Comparison of ENCODE assay signal across 12 cellular contexts in the genomic region with DNA sequence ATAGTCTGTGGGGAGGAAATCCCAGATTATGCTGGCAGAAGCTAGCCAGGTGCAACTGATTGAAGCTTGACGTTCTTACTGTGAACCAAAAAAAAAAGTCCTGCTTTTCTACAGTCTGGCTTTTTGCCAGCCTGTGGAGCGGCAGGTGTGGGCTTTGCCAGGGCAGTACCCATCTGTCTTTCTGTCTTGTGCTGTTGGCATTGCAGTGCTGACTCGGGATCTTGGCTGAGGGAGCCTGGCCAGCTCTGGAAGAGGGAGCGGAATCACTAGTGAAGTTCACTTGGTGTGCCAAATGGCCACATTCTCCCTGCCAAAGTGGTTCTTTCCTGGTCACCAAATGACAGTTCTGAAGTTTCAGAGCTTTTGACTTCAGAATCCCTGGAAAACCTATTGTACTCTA. TPM values are rescaled to one million over a fixed set of nuclear protein-coding genes. Genes with fewer than 3 reads are reported as not detected.
A peak's percentile ranks its signal among the peaks of the same experiment; 100 is the strongest.
DNase-seq lines count a peak whose midpoint lies in the region; ATAC-seq and TF ChIP-seq lines count a peak whose summit lies in the region.
"Had no signal": no experiment of that assay in that cellular context is flagged by ENCODE, and none has a peak within 500 bp of the region (broad histone marks: within the 10 kb centered on the region; RNA-seq: fewer than 3 reads in every experiment).

No MANE protein-coding gene starts in this region.

- H3K4me1 ChIP-seq in thyroid gland, result peaks cover 31 to 38% of the 10 kb centered on the region in 2 donors

- TF ChIP-seq CTCF in thyroid gland (IDR thresholded peaks at IDR 0.05), result no peak

- peak overlapping the region; percentile 64 for H3K4me3 Mint-ChIP-seq in stimulated activated naive CD8-positive, alpha-beta T cell treated with anti-CD3 and anti-CD28 coated beads, Interleukin-15, Interleukin-2, amounts not matched to agents 100 ng/mL and 50 ng/mL, for 24 hours

- H3K9me3 Mint-ChIP-seq in stimulated activated naive CD8-positive, alpha-beta T cell treated with anti-CD3 and anti-CD28 coated beads, Interleukin-15, Interleukin-2, amounts not matched to agents 100 ng/mL and 50 ng/mL, for 24 hours, result no peaks in the 10 kb centered on the region

- intact Hi-C loops in thyroid gland (cut with DNase I), result no loop called here

- WGBS in thyroid gland, 2 donors, result 16 to 17% methylated on average over 4 of the region's 4 CpGs

- no peaks in the 10 kb centered on the region for H3K27me3 ChIP-seq in thyroid gland
- H3K27me3 ChIP-seq: BLaER1 treated with 17β-estradiol and CSF1 and Interleukin-3, amounts not matched to agents 10 nM and 100 nM; SJSA1 had no signal

- no peak for DNase-seq in stimulated activated naive CD8-positive, alpha-beta T cell treated with anti-CD3 and anti-CD28 coated beads, Interleukin-15, Interleukin-2, amounts not matched to agents 100 U/mL and 50 U/mL, for 24 hours
- peak; percentile 95 for DNase-seq in NCI-H446 treated with DMSO at 0.1 percent for 48 hours (lab: John Stamatoyannopoulos, UW)
- peak; percentile 24 for DNase-seq in globus pallidus (ENCODE audit: low spot score)
- peak; percentile 86 to 93 for DNase-seq in thyroid gland
- no peak for DNase-seq in putamen (ENCODE audit: low spot score)
- DNase-seq in activated naive CD4-positive, alpha-beta T cell treated with Interleukin-2 at 50 U/mL for 16 hours, result no peak
- DNase-seq: foreskin melanocyte, Kasumi-1 had no signal

- no peak for TF ChIP-seq POLR2A in thyroid gland (IDR thresholded peaks at IDR 0.05)

- no peak overlapping the region for H3K4me3 ChIP-seq in thyroid gland (replicated peaks in 1 of 3)
- H3K4me3 ChIP-seq: BLaER1 treated with 17β-estradiol and CSF1 and Interleukin-3, amounts not matched to agents 10 nM and 100 nM; SJSA1 had no signal

- H3K36me3 Mint-ChIP-seq in stimulated activated naive CD8-positive, alpha-beta T cell treated with anti-CD3 and anti-CD28 coated beads, Interleukin-15, Interleukin-2, amounts not matched to agents 100 ng/mL and 50 ng/mL, for 24 hours (ENCODE audit: low read depth), result peaks cover 55% of the 10 kb centered on the region

- H3K9me3 ChIP-seq in thyroid gland, result no peaks in the 10 kb centered on the region
- H3K9me3 ChIP-seq: BLaER1 treated with 17β-estradiol and CSF1 and Interleukin-3, amounts not matched to agents 10 nM and 100 nM; SJSA1 had no signal

- no peak for ATAC-seq in stimulated activated naive CD8-positive, alpha-beta T cell treated with anti-CD3 and anti-CD28 coated beads, Interleukin-15, Interleukin-2, amounts not matched to agents 100 U/mL and 50 U/mL, for 24 hours
- no peak for ATAC-seq in GM18873 (IDR thresholded peaks at IDR 0.05; ENCODE audit: low FRiP score, unreplicated experiment)

- peaks cover 91% of the 10 kb centered on the region for H3K4me1 Mint-ChIP-seq in stimulated activated naive CD8-positive, alpha-beta T cell treated with anti-CD3 and anti-CD28 coated beads, Interleukin-15, Interleukin-2, amounts not matched to agents 100 ng/mL and 50 ng/mL, for 24 hours (ENCODE audit: low read depth)

- no peaks in the 10 kb centered on the region for H3K36me3 ChIP-seq in thyroid gland

- no peaks in the 10 kb centered on the region for H3K27me3 Mint-ChIP-seq in stimulated activated naive CD8-positive, alpha-beta T cell treated with anti-CD3 and anti-CD28 coated beads, Interleukin-15, Interleukin-2, amounts not matched to agents 100 ng/mL and 50 ng/mL, for 24 hours

- peak overlapping the region; percentile 91 for H3K27ac Mint-ChIP-seq in stimulated activated naive CD8-positive, alpha-beta T cell treated with anti-CD3 and anti-CD28 coated beads, Interleukin-15, Interleukin-2, amounts not matched to agents 100 ng/mL and 50 ng/mL, for 24 hours

- peak overlapping the region; percentile 1 to 69 (median 47) for H3K27ac ChIP-seq in thyroid gland
- H3K27ac ChIP-seq: BLaER1 treated with 17β-estradiol and CSF1 and Interleukin-3, amounts not matched to agents 10 nM and 100 nM; SJSA1 had no signal

RNA-seq across cellular contexts. Expression of a gene that starts 5.0 kb away (rescaled TPM):
- total RNA-seq in thyroid gland, result 10 to 100 TPM; 31.0 to 35.5 (median 32.7) TPM

Comparison
In these comparisons a context has a peak if more than half of its experiments do, and no peak if none do; other contexts are left out.
1. DNase-seq: peak in NCI-H446 treated with DMSO at 0.1 percent for 48 hours (single experiment), globus pallidus (single experiment) and thyroid gland (2 of 2); none in stimulated activated naive CD8-positive, alpha-beta T cell treated with anti-CD3 and anti-CD28 coated beads, Interleukin-15, Interleukin-2, amounts not matched to agents 100 U/mL and 50 U/mL, for 24 hours (single experiment), putamen (single experiment) and activated naive CD4-positive, alpha-beta T cell treated with Interleukin-2 at 50 U/mL for 16 hours (single experiment).